In genomic region chr7:123534383-123535260, GRCh38 we compare ENCODE assay signal across 8 cellular contexts. TPM values are rescaled to one million over a fixed set of nuclear protein-coding genes. Genes with fewer than 3 reads are reported as not detected.
DNase-seq lines count a peak whose midpoint lies in the region; ATAC-seq, FAIRE-seq and TF ChIP-seq lines count a peak whose summit lies in the region.

IQUB (minus strand) TSS chr7:123534595; CDS start chr7:123512340, 22,255 bp downstream.

- peaks cover 0 to 7% (median under 1%) of the 10 kb centered on the region in 11 experiments; a peak in 6 of 22 replicates for H3K36me3 ChIP-seq in BLaER1 treated with 17β-estradiol and CSF1 and Interleukin-3, amounts not matched to agents 10 nM and 100 nM
- H3K36me3 ChIP-seq in HepG2 (replicated peaks in 1 of 2; ENCODE audit: control insufficient read depth in 1 of 2, insufficient read depth in 2 of 2, low read length in 2 of 2): no peaks in the 10 kb centered on the region

- WGBS in HepG2 (ENCODE audit: low lambda C conversion rate): 2% methylated on average over 48 of the region's 54 CpGs

- peak within 1 kb of the TSS; percentile 99 for H3K27ac Mint-ChIP-seq in dendritic cell treated with granulocyte-macrophage colony-stimulating factor and Interleukin-4, amounts not matched to agents 40 ng/mL and 50 ng/mL, for 4 days

- POLR2A ChIA-PET in HepG2 (lab: Yijun Ruan, JAX): interaction anchor here (1.0 to 1.2 kb wide), 3 partner anchors 23 to 217 kb away, joined by 3 to 7 read pairs (median 3); partner anchors contain the start of gene NDUFA5

- no peak for TF ChIP-seq CTCF in HepG2 (CRISPR knock-in tag; IDR thresholded peaks at IDR 0.05)

- TF ChIP-seq RAD21 in HepG2 (CRISPR knock-in tag; IDR thresholded peaks at IDR 0.05): no peak

- H3K4me3 Mint-ChIP-seq in dendritic cell treated with granulocyte-macrophage colony-stimulating factor and Interleukin-4, amounts not matched to agents 40 ng/mL and 50 ng/mL, for 4 days: peak within 1 kb of the TSS; percentile 95

- peak within 1 kb of the TSS; percentile 87 to 97 (median 95) for H3K4me2 ChIP-seq in BLaER1 treated with 17β-estradiol and CSF1 and Interleukin-3, amounts not matched to agents 10 nM and 100 nM
- H3K4me2 ChIP-seq in HepG2 (ENCODE audit: low read depth, low read length): peak within 1 kb of the TSS; percentile 98

- no peak for TF ChIP-seq POLR2A in HepG2 (IDR thresholded peaks at IDR 0.05; ENCODE audit: insufficient read depth in 1 of 2, low read depth in 2 of 2, low read length in 2 of 2)

- ATAC-seq in GM19351 (IDR thresholded peaks at IDR 0.05; ENCODE audit: unreplicated experiment) (peak; percentile 69), HG03520 (IDR thresholded peaks at IDR 0.05; ENCODE audit: unreplicated experiment) (peak; percentile 80), HepG2 (peak; percentile 91)

- no TSS peak for BruUV-seq in HepG2 (replicated peaks; lab: Mats Ljungman, UMichigan)

- in situ Hi-C loops in HepG2 (cut with HindIII; ENCODE audit: extremely low pct_ligation_motif_present, low pct_unique_long_range_greater_than_20kb): loop anchor here (5.0 kb wide), 1 partner anchor 42 kb away; no protein-coding TSS in a partner anchor

- TF ChIP-seq EP300 in HepG2 (IDR thresholded peaks at IDR 0.05; ENCODE audit: low read depth in 2 of 2, low read length in 2 of 2) (no peak), HepG2 (CRISPR knock-in tag; IDR thresholded peaks at IDR 0.05; ENCODE audit: borderline replicate concordance) (no peak)

- peaks cover 12% of the 10 kb centered on the region for H3K36me3 Mint-ChIP-seq in dendritic cell treated with granulocyte-macrophage colony-stimulating factor and Interleukin-4, amounts not matched to agents 40 ng/mL and 50 ng/mL, for 4 days (ENCODE audit: low read depth)

- H3K4me3 ChIP-seq in BLaER1 treated with 17β-estradiol and CSF1 and Interleukin-3, amounts not matched to agents 10 nM and 100 nM: peak within 1 kb of the TSS; percentile 57 to 75 (median 62)
- peak within 1 kb of the TSS; percentile 67 to 83 (median 78) for H3K4me3 ChIP-seq in HepG2 (replicated peaks in 1 of 3; ENCODE audit: insufficient read depth in 1 of 3, low read depth in 2 of 3, low read length in 3 of 3)

- peak within 1 kb of the TSS; percentile 64 to 89 (median 82); a peak in 20 of 22 replicates for H3K27ac ChIP-seq in BLaER1 treated with 17β-estradiol and CSF1 and Interleukin-3, amounts not matched to agents 10 nM and 100 nM
- H3K27ac ChIP-seq in HepG2 (ENCODE audit: extremely low read length, insufficient read depth, low read length): peak within 1 kb of the TSS; percentile 66

- H3K4me1 Mint-ChIP-seq in dendritic cell treated with granulocyte-macrophage colony-stimulating factor and Interleukin-4, amounts not matched to agents 40 ng/mL and 50 ng/mL, for 4 days (ENCODE audit: low read depth): peaks cover 17% of the 10 kb centered on the region

- no peaks in the 10 kb centered on the region for H3K9me3 ChIP-seq in BLaER1 treated with 17β-estradiol and CSF1 and Interleukin-3, amounts not matched to agents 10 nM and 100 nM (replicated peaks in 1 of 11)
- H3K9me3 ChIP-seq in HepG2 (ENCODE audit: low read length): no peaks in the 10 kb centered on the region

- peaks cover 11 to 21% (median 12%) of the 10 kb centered on the region in 10 experiments; a peak in 19 of 20 replicates for H3K4me1 ChIP-seq in BLaER1 treated with 17β-estradiol and CSF1 and Interleukin-3, amounts not matched to agents 10 nM and 100 nM
- H3K4me1 ChIP-seq in HepG2 (ENCODE audit: insufficient read depth, low read length): peaks cover 6% of the 10 kb centered on the region

- intact Hi-C loops in dendritic cell treated with granulocyte-macrophage colony-stimulating factor and Interleukin-4, amounts not matched to agents 40 ng/mL and 50 ng/mL, for 4 days (cut with micrococcal nuclease): loop anchor here (1.0 to 5.0 kb wide), 3 partner anchors 23 to 1393 kb away; partner anchors contain the start of genes NDUFA5, POT1 and WASL
- intact Hi-C loops in HepG2 (cut with micrococcal nuclease; ENCODE audit: unreplicated experiment): loop anchor here (1.0 kb wide), 1 partner anchor 23 kb away; the partner anchor contains the start of gene NDUFA5

- H3K79me2 ChIP-seq in HepG2 (ENCODE audit: insufficient read depth, low read length): no peaks in the 10 kb centered on the region

- H3K27me3 ChIP-seq in BLaER1 treated with 17β-estradiol and CSF1 and Interleukin-3, amounts not matched to agents 10 nM and 100 nM: peaks cover 25 to 34% (median 30%) of the 10 kb centered on the region in 11 experiments
- H3K27me3 ChIP-seq in HepG2 (ENCODE audit: control insufficient read depth in 1 of 2, insufficient read depth in 2 of 2, low read length in 2 of 2): peaks cover 0 to 10% of the 10 kb centered on the region in 2 experiments; a peak in 3 of 5 replicates

- peak; percentile 60 for FAIRE-seq in HepG2 (lab: Jason Lieb, UNC)

- no peaks in the 10 kb centered on the region for H3K9me3 Mint-ChIP-seq in dendritic cell treated with granulocyte-macrophage colony-stimulating factor and Interleukin-4, amounts not matched to agents 40 ng/mL and 50 ng/mL, for 4 days

- H2AFZ ChIP-seq in HepG2 (ENCODE audit: low read length): peak within 1 kb of the TSS; percentile 32

- peaks cover 36% of the 10 kb centered on the region for H3K27me3 Mint-ChIP-seq in dendritic cell treated with granulocyte-macrophage colony-stimulating factor and Interleukin-4, amounts not matched to agents 40 ng/mL and 50 ng/mL, for 4 days

- DNase-seq in NCI-H69 (lab: John Stamatoyannopoulos, UW) (peak; percentile 100), HepG2 (ENCODE audit: low spot score) (peak; percentile 92)
- DNase-seq in activated CD4-positive, alpha-beta T cell treated with anti-CD3 and anti-CD28 coated beads, Interleukin-2, amount 50 U/mL, for 24 hours (ENCODE audit: low read depth in 1 of 2, low spot score in 1 of 2): peak; percentile 93 to 95
- peak; percentile 95 to 96 for DNase-seq in stimulated activated CD4-positive, alpha-beta T cell treated with anti-CD3 and anti-CD28 coated beads, Interleukin-2, amount 100 ng/mL, for 48 hours

- H4K20me1 ChIP-seq in BLaER1 treated with 17β-estradiol and CSF1 and Interleukin-3, amounts not matched to agents 10 nM and 100 nM: peaks cover 0 to 5% (median 0%) of the 10 kb centered on the region in 11 experiments; a peak in 1 of 22 replicates
- H4K20me1 ChIP-seq in HepG2 (ENCODE audit: insufficient read depth, low read length): no peaks in the 10 kb centered on the region

- peak within 1 kb of the TSS; percentile 69 to 88 (median 80) for H3K9ac ChIP-seq in BLaER1 treated with 17β-estradiol and CSF1 and Interleukin-3, amounts not matched to agents 10 nM and 100 nM
- peak within 1 kb of the TSS; percentile 56 for H3K9ac ChIP-seq in HepG2 (ENCODE audit: insufficient read depth, low read depth, low read length)

- CTCF ChIA-PET in HepG2 (lab: Yijun Ruan, JAX; ENCODE audit: low intra/inter-chr PET ratio, low total read pairs): interaction anchor here (4.3 kb wide), 1 partner anchor 40 kb away, joined by 28 read pairs; no protein-coding TSS in a partner anchor

TF ChIP-seq in HepG2, 621 proteins besides CTCF, POLR2A, EP300 and RAD21 (continues in another document):
- TF ChIP-seq ZNF607 (CRISPR knock-in tag; IDR thresholded peaks at IDR 0.05; ENCODE audit: borderline replicate concordance): no peak
- TF ChIP-seq TFAP4 (IDR thresholded peaks at IDR 0.05; ENCODE audit: borderline replicate concordance, low read depth): peak; percentile 99
- TF ChIP-seq ZEB1 (IDR thresholded peaks at IDR 0.05; ENCODE audit: insufficient replicate concordance, low read depth): no peak

RNA-seq across cellular contexts. Expression of gene IQUB, which starts in this region (rescaled TPM):
- total RNA-seq in HepG2 (2016; rRNA removed; fragmentation: Illumina TruSeq; extraction: Trizol): 0.07 and 0.31 TPM in 2 replicates
- total RNA-seq in HepG2 (2016; cell fraction: cytosol; rRNA removed; fragmentation: Illumina TruSeq; extraction: Trizol; ENCODE audit: low read depth): 0.09 and 0.30 TPM in 2 replicates
- 0.06 TPM in 1 of 2 replicates, not detected in the other for total RNA-seq in HepG2 (2016; cell fraction: insoluble cytoplasmic fraction; rRNA removed; fragmentation: Illumina TruSeq; extraction: Trizol)
- 0.09 and 0.28 TPM in 2 replicates for total RNA-seq in HepG2 (2016; cell fraction: membrane; rRNA removed; fragmentation: Illumina TruSeq; extraction: Trizol)
- 0.16 TPM in 1 of 2 replicates, not detected in the other for total RNA-seq in HepG2 (2016; cell fraction: nucleus; rRNA removed; fragmentation: Illumina TruSeq; extraction: Trizol)
- polyA plus RNA-seq in HepG2 (2011; rRNA removed): 0.10 TPM in 1 of 2 replicates, not detected in the other
- 0.05 TPM in 1 of 2 replicates, not detected in the other for polyA plus RNA-seq in HepG2 (2011; cell fraction: cytosol; rRNA removed)
- polyA plus RNA-seq in HepG2 (2011; cell fraction: nucleus; rRNA removed): not detected in 2 replicates
- 0.11 and 0.15 TPM in 2 replicates for polyA plus RNA-seq in HepG2 (2012)
- polyA plus RNA-seq in HepG2 (2016; cell fraction: cytosol; fragmentation: Illumina TruSeq; extraction: Trizol; ENCODE audit: low read depth): 0.03 and 0.10 TPM in 2 replicates
- 0.08 TPM in 1 of 2 replicates, not detected in the other for polyA plus RNA-seq in HepG2 (2016; cell fraction: insoluble cytoplasmic fraction; fragmentation: Illumina TruSeq; extraction: Trizol; ENCODE audit: low read depth)
- polyA plus RNA-seq in HepG2 (2016; cell fraction: membrane; fragmentation: Illumina TruSeq; extraction: Trizol; ENCODE audit: low read depth): not detected in 2 replicates
- polyA plus RNA-seq in HepG2 (2016; cell fraction: nucleus; fragmentation: Illumina TruSeq; extraction: Trizol; ENCODE audit: insufficient read depth, low read depth): not detected in 2 replicates
- not detected in 2 replicates for polyA minus RNA-seq in HepG2 (2011; rRNA and poly(A)+ RNA removed; ENCODE audit: low replicate concordance)
- not detected in 2 replicates for polyA minus RNA-seq in HepG2 (2011; cell fraction: cytosol; rRNA and poly(A)+ RNA removed)
- 0.26 and 0.50 TPM in 2 replicates for polyA minus RNA-seq in HepG2 (2011; cell fraction: nucleus; rRNA and poly(A)+ RNA removed)

Comparison
In these comparisons a context has a peak if more than half of its experiments do, and no peak if none do; other contexts are left out.
1. Peak in every context shown above with its lines: DNase-seq, ATAC-seq, H3K4me3 ChIP-seq and H3K27ac ChIP-seq.
2. Peak in DNase-seq, ATAC-seq, H3K4me3 ChIP-seq, H3K27ac ChIP-seq, H3K9ac ChIP-seq and H3K4me2 ChIP-seq in HepG2; RNA of the gene not detected or under 1 TPM.